In genomic region chr3:156395961-156396700, GRCh38 we compare ENCODE assay signal across 21 cellular contexts.
DNase-seq lines count a peak whose midpoint lies in the region; ATAC-seq and FAIRE-seq lines count a peak whose summit lies in the region.
"Had no signal": no experiment of that assay in that cellular context is flagged by ENCODE, and none has a peak within 500 bp of the region (broad histone marks: within the 10 kb centered on the region; RNA-seq: fewer than 3 reads in every experiment).

No MANE protein-coding gene starts in this region.

- CTCF ChIA-PET in activated CD8-positive, alpha-beta T cell treated with anti-CD3 and anti-CD28 coated beads, Interleukin-2, amount 10 ng/mL, durations not matched to agents 7 days and 5 days (lab: Charles Lee), result no interaction called here

- DNase-seq in NCI-H510A treated with DMSO at 0.1 percent for 48 hours (lab: John Stamatoyannopoulos, UW), result peak; percentile 59
- DNase-seq in NCI-H510A (lab: John Stamatoyannopoulos, UW), result no peak
- DNase-seq in M059J (ENCODE audit: low read depth), result peak; percentile 9
- DNase-seq in left kidney (ENCODE audit: low read depth, low spot score), result peak; percentile 31
- DNase-seq in activated CD8-positive, alpha-beta T cell treated with anti-CD3 and anti-CD28 coated beads, Interleukin-2, amount 10 ng/mL, durations not matched to agents 7 days and 5 days, result no peak
- DNase-seq in NCI-H2227 (lab: John Stamatoyannopoulos, UW; ENCODE audit: unreplicated experiment), result no peak
- DNase-seq: 8988T; Calu3; CD4-positive, alpha-beta memory T cell; DND-41; GF-D8; HFFc6; MV-4-11; NCI-H1436; NCI-H2029 treated with DMSO at 0.1 percent for 48 hours; NCI-H2171 treated with DMSO at 0.1 percent for 48 hours; SHP77 had no signal

- H3K27me3 Mint-ChIP-seq in activated CD8-positive, alpha-beta T cell treated with anti-CD3 and anti-CD28 coated beads, Interleukin-2, amount 10 ng/mL, durations not matched to agents 7 days and 5 days (ENCODE audit: low read depth), result peaks cover 27% of the 10 kb centered on the region

- ATAC-seq in activated CD8-positive, alpha-beta T cell treated with anti-CD3 and anti-CD28 coated beads, Interleukin-2, amount 10 ng/mL, durations not matched to agents 7 days and 5 days, result no peak
- no peak for ATAC-seq in HG03196 (IDR thresholded peaks at IDR 0.05; ENCODE audit: unreplicated experiment)

- no peaks in the 10 kb centered on the region for H3K36me3 Mint-ChIP-seq in activated CD8-positive, alpha-beta T cell treated with anti-CD3 and anti-CD28 coated beads, Interleukin-2, amount 10 ng/mL, durations not matched to agents 7 days and 5 days (ENCODE audit: low read depth)
- H3K36me3 Mint-ChIP-seq: CD4-positive, alpha-beta memory T cell had no signal

- H3K4me3 Mint-ChIP-seq in activated CD8-positive, alpha-beta T cell treated with anti-CD3 and anti-CD28 coated beads, Interleukin-2, amount 10 ng/mL, durations not matched to agents 7 days and 5 days, result no peak overlapping the region
- H3K4me3 Mint-ChIP-seq: CD4-positive, alpha-beta memory T cell; HFFc6 had no signal

- peak; percentile 90 for FAIRE-seq in endometrium (lab: Jason Lieb, UNC)
- FAIRE-seq: H1, RCC 7860 had no signal

- H3K9me3 Mint-ChIP-seq in activated CD8-positive, alpha-beta T cell treated with anti-CD3 and anti-CD28 coated beads, Interleukin-2, amount 10 ng/mL, durations not matched to agents 7 days and 5 days (ENCODE audit: insufficient read depth), result no peaks in the 10 kb centered on the region
- H3K9me3 Mint-ChIP-seq: CD4-positive, alpha-beta memory T cell; HFFc6 had no signal

- no peaks in the 10 kb centered on the region for H3K4me1 Mint-ChIP-seq in activated CD8-positive, alpha-beta T cell treated with anti-CD3 and anti-CD28 coated beads, Interleukin-2, amount 10 ng/mL, durations not matched to agents 7 days and 5 days (ENCODE audit: low read depth)
- H3K4me1 Mint-ChIP-seq: CD4-positive, alpha-beta memory T cell had no signal

- no peak overlapping the region for H3K27ac Mint-ChIP-seq in activated CD8-positive, alpha-beta T cell treated with anti-CD3 and anti-CD28 coated beads, Interleukin-2, amount 10 ng/mL, durations not matched to agents 7 days and 5 days
- H3K27ac Mint-ChIP-seq: CD4-positive, alpha-beta memory T cell; HFFc6 had no signal

- POLR2A ChIA-PET in activated CD8-positive, alpha-beta T cell treated with anti-CD3 and anti-CD28 coated beads, Interleukin-2, amount 10 ng/mL, durations not matched to agents 7 days and 5 days (lab: Charles Lee), result no interaction called here

Comparison
In these comparisons a context has a peak if more than half of its experiments do, and no peak if none do; other contexts are left out.
1. DNase-seq: peak in NCI-H510A treated with DMSO at 0.1 percent for 48 hours (single experiment), M059J (single experiment) and left kidney (single experiment); none in NCI-H510A (single experiment), activated CD8-positive, alpha-beta T cell treated with anti-CD3 and anti-CD28 coated beads, Interleukin-2, amount 10 ng/mL, durations not matched to agents 7 days and 5 days (single experiment) and NCI-H2227 (single experiment).